Comparison of ENCODE assay signal across 9 cellular contexts in genomic region chr9:129006328-129007034, GRCh38. TPM values are rescaled to one million over a fixed set of nuclear protein-coding genes. Genes with fewer than 3 reads are reported as not detected.
DNase-seq lines count a peak whose midpoint lies in the region; TF ChIP-seq lines count a peak whose summit lies in the region.
"Had no signal": no experiment of that assay in that cellular context is flagged by ENCODE, and none has a peak within 500 bp of the region (broad histone marks: within the 10 kb centered on the region; RNA-seq: fewer than 3 reads in every experiment).

No MANE protein-coding gene starts in this region.

- no peaks in the 10 kb centered on the region for H4K20me1 ChIP-seq in OCI-LY1 (ENCODE audit: insufficient read depth, low read length)

- no peaks in the 10 kb centered on the region for H3K9me3 Mint-ChIP-seq in type B pancreatic cell
- H3K9me3 Mint-ChIP-seq: T-helper 1 cell treated with Interleukin-12 subunit alpha and Interleukin-12 subunit beta and Interleukin-4 antibody, amounts not matched to agents 30 μg/mL and 1 μg/mL, for 36 hours had no signal

- no peaks in the 10 kb centered on the region for H3K36me3 Mint-ChIP-seq in type B pancreatic cell

- H3K4me2 ChIP-seq in OCI-LY1 (ENCODE audit: low read length): no peak overlapping the region

- H3K9me3 ChIP-seq in OCI-LY1 (ENCODE audit: low read length): no peaks in the 10 kb centered on the region

- H3K4me3 Mint-ChIP-seq in type B pancreatic cell: no peak overlapping the region
- H3K4me3 Mint-ChIP-seq: T-helper 1 cell treated with Interleukin-12 subunit alpha and Interleukin-12 subunit beta and Interleukin-4 antibody, amounts not matched to agents 30 μg/mL and 1 μg/mL, for 36 hours had no signal

- DNase-seq in COLO668 (lab: John Stamatoyannopoulos, UW; ENCODE audit: unreplicated experiment) (peak; percentile 54), HK-2 (ENCODE audit: unreplicated experiment) (peak; percentile 76), fibroblast of villous mesenchyme (ENCODE audit: low read depth) (peak; percentile 77), non-pigmented ciliary epithelial cell (ENCODE audit: low read depth) (peak; percentile 27), type B pancreatic cell (ENCODE audit: extremely low spot score, unreplicated experiment) (peak; percentile 79), NK-92 (lab: John Stamatoyannopoulos, UW; ENCODE audit: unreplicated experiment) (no peak)
- DNase-seq in activated effector memory CD4-positive, alpha-beta T cell treated with Interleukin-2 at 50 U/mL for 16 hours: peak; percentile 10

- no peaks in the 10 kb centered on the region for H3K27me3 ChIP-seq in OCI-LY1 (ENCODE audit: insufficient read depth, low read length)

- TF ChIP-seq CTCF in OCI-LY1 (IDR thresholded peaks at IDR 0.05; ENCODE audit: low read length) (peak; percentile 96), fibroblast of villous mesenchyme (IDR thresholded peaks at IDR 0.05; ENCODE audit: insufficient read depth, low read depth, low read length) (peak; percentile 93), type B pancreatic cell (conservative IDR thresholded peaks at IDR 0.05) (peak; percentile 88)

- no peaks in the 10 kb centered on the region for H3K27me3 Mint-ChIP-seq in type B pancreatic cell

- H3F3A ChIP-seq in OCI-LY1 (ENCODE audit: insufficient read depth, low read length): no peaks in the 10 kb centered on the region

- no peaks in the 10 kb centered on the region for H3K9me2 ChIP-seq in OCI-LY1 (ENCODE audit: low read depth, low read length)

- no peaks in the 10 kb centered on the region for H3K4me1 ChIP-seq in OCI-LY1 (ENCODE audit: insufficient read depth, low read length, severe bottlenecking)

- H3K27ac Mint-ChIP-seq in type B pancreatic cell: peak overlapping the region; percentile 84
- H3K27ac Mint-ChIP-seq: T-helper 1 cell treated with Interleukin-12 subunit alpha and Interleukin-12 subunit beta and Interleukin-4 antibody, amounts not matched to agents 30 μg/mL and 1 μg/mL, for 36 hours had no signal

- H3K27ac ChIP-seq in OCI-LY1 (ENCODE audit: low read depth, low read length, poor library complexity, severe bottlenecking): no peak overlapping the region

- H3K36me3 ChIP-seq in OCI-LY1 (ENCODE audit: insufficient read depth, low read length): peaks cover 87% of the 10 kb centered on the region

- H2AFZ ChIP-seq in OCI-LY1 (ENCODE audit: low read length): no peak overlapping the region

- H3K9ac ChIP-seq in OCI-LY1 (ENCODE audit: low read length): no peak overlapping the region

- no peaks in the 10 kb centered on the region for H3K79me2 ChIP-seq in OCI-LY1 (ENCODE audit: insufficient read depth, low read length)

- no peaks in the 10 kb centered on the region for H3K4me1 Mint-ChIP-seq in type B pancreatic cell (ENCODE audit: unreplicated experiment)

- H3K4me3 ChIP-seq in OCI-LY1 (ENCODE audit: low read depth, low read length, poor library complexity, severe bottlenecking) (no peak overlapping the region), fibroblast of villous mesenchyme (ENCODE audit: low read depth, low read length) (no peak overlapping the region)

RNA-seq across cellular contexts. Expression of gene SH3GLB2, which starts 21.6 kb away (rescaled TPM):
- 30.9 and 39.3 TPM in 2 replicates for total RNA-seq in fibroblast of villous mesenchyme
- 126 and 224 TPM in 2 replicates for total RNA-seq in type B pancreatic cell (ENCODE audit: low replicate concordance)

RNA-seq across cellular contexts. Expression of gene MIGA2, which starts 29.9 kb away (rescaled TPM):
- total RNA-seq in fibroblast of villous mesenchyme: 22.5 and 26.1 TPM in 2 replicates
- total RNA-seq in type B pancreatic cell (ENCODE audit: low replicate concordance): 38.4 and 41.6 TPM in 2 replicates

RNA-seq across cellular contexts. Expression of gene NUP188, which starts 59.0 kb away (rescaled TPM):
- total RNA-seq in fibroblast of villous mesenchyme: 48.0 and 59.2 TPM in 2 replicates
- 36.4 and 63.7 TPM in 2 replicates for total RNA-seq in type B pancreatic cell (ENCODE audit: low replicate concordance)

RNA-seq across cellular contexts. Expression of gene DOLK, which starts 59.1 kb away (rescaled TPM):
- total RNA-seq in fibroblast of villous mesenchyme (24.8 and 31.5 TPM in 2 replicates), type B pancreatic cell (ENCODE audit: low replicate concordance) (18.8 and 21.6 TPM in 2 replicates)
